ENCODE assay signal across 1 cellular context in the genomic region with DNA sequence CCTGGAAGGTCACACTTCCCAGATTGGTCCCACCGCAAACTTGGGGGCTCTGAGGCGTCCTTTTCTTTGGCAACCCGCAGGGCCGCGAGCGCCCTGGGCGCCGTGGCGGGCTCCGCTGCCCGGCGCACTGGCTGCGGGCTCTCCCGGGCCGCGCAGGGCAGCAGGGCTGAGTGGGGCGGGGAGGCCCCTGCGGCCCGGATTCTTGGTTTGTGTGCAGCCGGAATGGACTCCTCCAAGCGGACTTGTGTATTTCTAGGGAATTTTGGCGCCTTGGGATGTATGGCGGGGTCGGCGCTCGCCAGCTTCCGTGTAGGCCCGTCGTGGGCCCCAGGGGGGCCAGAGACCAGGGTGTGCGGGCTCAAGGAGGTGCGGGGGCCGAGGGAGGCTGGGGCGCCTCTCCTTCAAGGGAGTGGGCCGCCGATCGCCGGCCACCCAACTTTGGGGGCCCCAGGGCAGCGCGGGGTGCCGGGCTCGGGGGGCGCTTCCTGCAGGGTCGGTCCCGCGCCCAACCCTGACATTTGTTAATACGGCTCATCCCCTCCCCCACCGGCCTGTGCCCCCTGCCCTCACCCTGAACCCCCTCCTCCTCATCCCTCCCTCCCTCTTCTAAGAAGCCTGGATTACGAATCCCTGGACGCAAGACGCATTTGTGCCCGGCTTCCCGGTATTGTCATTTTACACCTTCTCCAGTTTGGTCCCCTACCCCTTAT.
TF ChIP-seq lines count a peak whose summit lies in the region.

No MANE protein-coding gene starts in this region.

TF ChIP-seq in H1, 55 proteins besides CTCF, POLR2A, EP300 and RAD21:
- TF ChIP-seq EZH2 (IDR thresholded peaks at IDR 0.05; ENCODE audit: low read depth, low read length, severe bottlenecking): no peak
- no peak for TF ChIP-seq GTF2F1 (IDR thresholded peaks at IDR 0.05; ENCODE audit: borderline replicate concordance, low read depth, low read length)
- peak; percentile 52 for TF ChIP-seq TAF7 (optimal IDR thresholded peaks at IDR 0.05; ENCODE audit: borderline replicate concordance, low read depth, low read length)
- no peak for TF ChIP-seq CBX8 (IDR thresholded peaks at IDR 0.05; ENCODE audit: borderline replicate concordance, low read depth, low read length)
- TF ChIP-seq, protein P1, sequence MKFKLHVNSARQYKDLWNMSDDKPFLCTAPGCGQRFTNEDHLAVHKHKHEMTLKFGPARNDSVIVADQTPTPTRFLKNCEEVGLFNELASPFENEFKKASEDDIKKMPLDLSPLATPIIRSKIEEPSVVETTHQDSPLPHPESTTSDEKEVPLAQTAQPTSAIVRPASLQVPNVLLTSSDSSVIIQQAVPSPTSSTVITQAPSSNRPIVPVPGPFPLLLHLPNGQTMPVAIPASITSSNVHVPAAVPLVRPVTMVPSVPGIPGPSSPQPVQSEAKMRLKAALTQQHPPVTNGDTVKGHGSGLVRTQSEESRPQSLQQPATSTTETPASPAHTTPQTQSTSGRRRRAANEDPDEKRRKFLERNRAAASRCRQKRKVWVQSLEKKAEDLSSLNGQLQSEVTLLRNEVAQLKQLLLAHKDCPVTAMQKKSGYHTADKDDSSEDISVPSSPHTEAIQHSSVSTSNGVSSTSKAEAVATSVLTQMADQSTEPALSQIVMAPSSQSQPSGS (IDR thresholded peaks at IDR 0.05; ENCODE audit: low read length): no peak
- no peak; a peak in 1 of 4 replicates for TF ChIP-seq SIN3A (conservative IDR thresholded peaks at IDR 0.05 in 1 of 2, IDR thresholded peaks at IDR 0.05 in 1 of 2; ENCODE audit: low read depth in 1 of 2, low read length in 2 of 2)
- no peak for TF ChIP-seq BRCA1 (IDR thresholded peaks at IDR 0.05; ENCODE audit: low read depth, low read length)
- TF ChIP-seq EGR1 (IDR thresholded peaks at IDR 0.05; ENCODE audit: borderline replicate concordance, low read depth, low read length): no peak
- TF ChIP-seq CHD7 (IDR thresholded peaks at IDR 0.05; ENCODE audit: insufficient replicate concordance, low read length): no peak
- TF ChIP-seq NRF1 (IDR thresholded peaks at IDR 0.05; ENCODE audit: low read depth, low read length): no peak
- TF ChIP-seq ASH2L (IDR thresholded peaks at IDR 0.05; ENCODE audit: low read length): peak; percentile 26
- TF ChIP-seq YY1 (IDR thresholded peaks at IDR 0.05; ENCODE audit: low read depth, low read length): no peak
- no peak for TF ChIP-seq CBX5 (IDR thresholded peaks at IDR 0.05; ENCODE audit: low read depth, low read length)
- TF ChIP-seq JUND (IDR thresholded peaks at IDR 0.05; ENCODE audit: low read length): no peak
- no peak for TF ChIP-seq RFX5 (IDR thresholded peaks at IDR 0.05; ENCODE audit: borderline replicate concordance, low read depth, low read length)
- TF ChIP-seq SP2 (IDR thresholded peaks at IDR 0.05; ENCODE audit: low read length): no peak
- peak; percentile 59; the same call in 1 of the 2 replicates for TF ChIP-seq RBBP5 (IDR thresholded peaks at IDR 0.05; ENCODE audit: borderline replicate concordance, low read depth, low read length)
- no peak for TF ChIP-seq SP4 (IDR thresholded peaks at IDR 0.05; ENCODE audit: low read length)
TF ChIP-seq in H1: peak in this region for 3.
